In genomic region chr5:52378237-52378636, GRCh38 we compare ENCODE assay signal across 31 cellular contexts.
"Had no signal": no experiment of that assay in that cellular context is flagged by ENCODE, and none has a peak within 500 bp of the region (broad histone marks: within the 10 kb centered on the region; RNA-seq: fewer than 3 reads in every experiment).

No MANE protein-coding gene starts in this region.

- H3K27me3 ChIP-seq: adrenal gland, body of pancreas, breast epithelium, SJCRH30 had no signal

- H3K4me1 ChIP-seq: adrenal gland, body of pancreas, breast epithelium, SJCRH30 had no signal

- H3K9me3 ChIP-seq: adrenal gland, body of pancreas, breast epithelium, SJCRH30 had no signal

- DNase-seq: activated B cell treated with CpG ODN at 0.5 μM for 24 hours; activated CD4-positive, alpha-beta memory T cell treated with anti-CD3 and anti-CD28 coated beads for 36 hours; activated CD4-positive, alpha-beta T cell treated with anti-CD3 and anti-CD28 coated beads for 4 hours; activated CD4-positive, alpha-beta T cell treated with anti-CD3 and anti-CD28 coated beads, Interleukin-2, amount 50 U/mL, for 1 hour; activated CD4-positive, CD25-positive, alpha-beta regulatory T cell treated with anti-CD3 and anti-CD28 coated beads, Interleukin-2, amount 50 U/mL, for 72 hours; activated CD8-positive, alpha-beta memory T cell treated with anti-CD3 and anti-CD28 coated beads, Interleukin-2, amount 50 U/mL, for 4 hours; activated gamma-delta T cell treated with Interleukin-2 at 50 U/mL for 16 hours; activated naive CD4-positive, alpha-beta T cell treated with anti-CD3 and anti-CD28 coated beads for 36 hours; activated T-cell treated with anti-CD3 and anti-CD28 coated beads for 4 hours; activated T-cell treated with anti-CD3 and anti-CD28 coated beads, Interleukin-2, amount 50 U/mL, for 4 hours; adrenal gland; body of pancreas; cortex of kidney; NCI-H1105; NCI-H1417 treated with DMSO at 0.1 percent for 48 hours; NCI-H1694 treated with DMSO at 0.1 percent for 48 hours; NCI-H2029 treated with DMSO at 0.1 percent for 48 hours; NCI-H345; NCI-H526; NCI-H774; SHP77; SJCRH30; SW 1271; T-helper 1 cell; T-helper 2 cell; T-helper 9 cell had no signal

- ATAC-seq: activated naive CD4-positive, alpha-beta T cell treated with anti-CD3 and anti-CD28 coated beads, Interleukin-2, amount 50 U/mL, for 72 hours; activated T-cell treated with anti-CD3 and anti-CD28 coated beads, Interleukin-2, amount 50 U/mL, for 4 hours; body of pancreas; K562; Panc1 had no signal

- H3K4me3 ChIP-seq: adrenal gland, body of pancreas, breast epithelium, K562, SJCRH30 had no signal

- H3K36me3 ChIP-seq: adrenal gland, breast epithelium, SJCRH30 had no signal

- H3K27ac ChIP-seq: adrenal gland, body of pancreas, breast epithelium, SJCRH30, VCaP had no signal
